In the genomic region with DNA sequence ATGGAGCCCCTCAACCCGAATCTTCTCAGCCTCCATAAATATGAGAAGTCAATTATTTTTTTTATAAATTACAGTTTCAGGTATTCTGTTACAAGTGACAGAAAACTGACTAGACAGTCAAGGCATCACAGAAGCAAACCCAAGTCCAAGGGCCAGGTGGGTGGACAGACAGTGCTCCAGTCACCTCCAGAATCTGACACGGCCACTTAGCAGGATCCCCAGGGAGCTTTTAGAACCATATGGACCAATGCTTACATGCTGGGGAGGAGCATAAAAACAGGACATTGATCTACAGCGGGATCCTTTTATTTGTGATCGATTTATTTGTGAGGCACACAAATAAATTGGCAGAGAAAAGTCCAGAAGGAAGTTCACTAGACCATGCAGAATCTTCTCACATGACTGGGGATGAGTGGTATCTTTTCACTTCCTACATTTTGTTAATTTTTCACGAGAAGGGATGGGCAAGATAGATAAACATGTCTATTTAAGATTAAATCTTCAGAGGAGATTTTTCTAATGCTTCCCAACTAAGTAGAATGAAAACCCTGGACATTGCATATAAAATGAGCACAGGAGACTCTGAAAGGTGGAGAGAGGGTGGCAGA, we compare ENCODE assay signal across 1 cellular context.
TF ChIP-seq lines count a peak whose summit lies in the region.

No MANE protein-coding gene starts in this region.

TF ChIP-seq in GM12878, 131 proteins besides CTCF, POLR2A, EP300 and RAD21:
- TF ChIP-seq FOXM1 (IDR thresholded peaks at IDR 0.05; ENCODE audit: low read depth, low read length) (no peak), EZH2 (IDR thresholded peaks at IDR 0.05; ENCODE audit: borderline replicate concordance, control insufficient read depth, low read depth, low read length) (no peak), ASH2L (IDR thresholded peaks at IDR 0.05; ENCODE audit: borderline replicate concordance, low read depth) (no peak), ZNF207 (IDR thresholded peaks at IDR 0.05; ENCODE audit: borderline replicate concordance) (no peak), RBBP5 (conservative IDR thresholded peaks at IDR 0.05) (no peak), RFX5 (IDR thresholded peaks at IDR 0.05; ENCODE audit: low read depth, low read length) (no peak), HCFC1 (IDR thresholded peaks at IDR 0.05; ENCODE audit: low read length) (no peak), BHLHE40 (IDR thresholded peaks at IDR 0.05; ENCODE audit: borderline replicate concordance in 1 of 2, low read depth in 2 of 2, low read length in 1 of 2) (peak in 1 of 2 experiments; percentile 41; a peak in 1 of 4 replicates)
TF ChIP-seq in GM12878: peak in this region for 1.
